17 cellular contexts compared by ENCODE assay signal in the genomic region with DNA sequence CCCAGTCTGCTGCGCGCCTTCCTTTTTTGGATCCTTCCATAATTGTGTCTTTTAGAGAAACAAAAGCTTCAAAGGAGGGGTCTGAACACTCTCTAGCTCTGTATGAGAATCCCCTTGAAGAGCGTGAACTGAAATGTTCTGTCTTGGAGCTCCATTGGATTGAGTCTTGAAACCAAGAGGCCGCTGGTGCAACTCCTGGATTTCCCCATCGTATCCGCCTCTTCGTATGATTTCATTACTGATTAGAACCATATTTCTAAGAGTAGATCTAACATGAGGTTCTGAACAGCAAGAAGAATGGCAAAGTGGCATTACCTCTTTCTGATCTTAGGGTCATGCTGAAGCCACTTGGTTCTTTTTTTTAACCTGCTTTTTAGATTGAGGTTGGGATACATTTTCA.
"Had no signal": no experiment of that assay in that cellular context is flagged by ENCODE, and none has a peak within 500 bp of the region (broad histone marks: within the 10 kb centered on the region; RNA-seq: fewer than 3 reads in every experiment).

No MANE protein-coding gene starts in this region.

- H3K4me3 ChIP-seq: ascending aorta, breast epithelium, hepatocyte, lower lobe of right lung, pancreas, thoracic aorta, upper lobe of right lung had no signal

- H3K27ac ChIP-seq: ascending aorta, hepatocyte, lower lobe of right lung, pancreas, thoracic aorta, upper lobe of right lung had no signal

- DNase-seq: activated CD4-positive, alpha-beta T cell treated with anti-CD3 and anti-CD28 coated beads, Interleukin-2, amount 10 ng/mL, durations not matched to agents 7 days and 5 days; activated CD8-positive, alpha-beta T cell treated with anti-CD3 and anti-CD28 coated beads, Interleukin-2, amount 10 ng/mL, durations not matched to agents 7 days and 5 days; activated effector memory CD4-positive, alpha-beta T cell treated with Interleukin-2 at 50 U/mL for 16 hours; activated naive CD4-positive, alpha-beta T cell treated with anti-CD3 and anti-CD28 coated beads, Interleukin-2, amount 50 U/mL, for 16 hours; activated T-cell treated with anti-CD3 and anti-CD28 coated beads, Interleukin-2, amount 50 U/mL, for 24 hours; effector CD4-positive, alpha-beta T cell; left colon; lower lobe of right lung; pancreas; stimulated activated CD4-positive, alpha-beta T cell treated with anti-CD3 and anti-CD28 coated beads, Interleukin-4, amount 100 ng/mL, for 4 hours; T1000; upper lobe of right lung had no signal

- ATAC-seq: activated CD8-positive, alpha-beta T cell treated with anti-CD3 and anti-CD28 coated beads, Interleukin-2, amount 10 ng/mL, durations not matched to agents 7 days and 5 days; left colon; lower lobe of right lung; sciatic nerve had no signal

- H3K36me3 ChIP-seq: ascending aorta, breast epithelium, lower lobe of right lung, pancreas, thoracic aorta, upper lobe of right lung had no signal

- H3K27me3 ChIP-seq: ascending aorta, breast epithelium, hepatocyte, pancreas, upper lobe of right lung had no signal

- H2AFZ ChIP-seq: hepatocyte had no signal

- H3K4me2 ChIP-seq: hepatocyte had no signal

- H3K9me3 ChIP-seq: ascending aorta, breast epithelium, lower lobe of right lung, pancreas, thoracic aorta, upper lobe of right lung had no signal

- H3K79me2 ChIP-seq: hepatocyte had no signal

- H3K4me1 ChIP-seq: breast epithelium, lower lobe of right lung, pancreas, upper lobe of right lung had no signal
